24 cellular contexts compared by ENCODE assay signal in genomic region chrX:140354431-140355120, GRCh38.
DNase-seq lines count a peak whose midpoint lies in the region; ATAC-seq, FAIRE-seq and TF ChIP-seq lines count a peak whose summit lies in the region.
"Had no signal": no experiment of that assay in that cellular context is flagged by ENCODE, and none has a peak within 500 bp of the region (broad histone marks: within the 10 kb centered on the region; RNA-seq: fewer than 3 reads in every experiment).

No MANE protein-coding gene starts in this region.

- no peaks in the 10 kb centered on the region for H4K20me1 ChIP-seq in H9 (ENCODE audit: control insufficient read depth, insufficient read depth, insufficient read length)
- H4K20me1 ChIP-seq in H1 (replicated peaks in 1 of 2; ENCODE audit: control insufficient read depth in 1 of 2, insufficient read depth in 2 of 2, low read length in 2 of 2), result no peaks in the 10 kb centered on the region
- H4K20me1 ChIP-seq in neural progenitor cell (ENCODE audit: low read depth), result no peaks in the 10 kb centered on the region

- H3K36me3 ChIP-seq in H1 (ENCODE audit: control insufficient read depth in 2 of 4, insufficient read depth in 4 of 4, low read length in 3 of 4) (no peaks in the 10 kb centered on the region), neural progenitor cell (no peaks in the 10 kb centered on the region), lower lobe of right lung (no peaks in the 10 kb centered on the region)
- H3K36me3 ChIP-seq: SJCRH30 had no signal

- POLR2A ChIA-PET in H1 (lab: Charles Lee; ENCODE audit: partially characterized antibody), result no interaction called here

- H3F3A ChIP-seq in neural progenitor cell (ENCODE audit: low read depth), result peaks cover 5% of the 10 kb centered on the region

- H2BK5ac ChIP-seq in H9 (ENCODE audit: insufficient read length, low read length) (no peak overlapping the region), H1 (ENCODE audit: low read depth, low read length) (no peak overlapping the region)

- TF ChIP-seq EP300 in H1 (IDR thresholded peaks at IDR 0.05; ENCODE audit: borderline replicate concordance in 1 of 2, low read depth in 2 of 2, low read length in 2 of 2), result no peak

- H3K27ac ChIP-seq in H9 (ENCODE audit: insufficient read length, low read depth, low read length) (peak overlapping the region; percentile 0), H1 (ENCODE audit: low read depth, low read length) (no peak overlapping the region), neural progenitor cell (no peak overlapping the region), lower lobe of right lung (no peak overlapping the region)
- H3K27ac ChIP-seq: SJCRH30 had no signal

- H3K4me3 ChIP-seq in H1 (ENCODE audit: extremely low read depth in 1 of 4, insufficient read depth in 2 of 4, low read depth in 3 of 4, low read length in 4 of 4) (no peak overlapping the region), neural progenitor cell (no peak overlapping the region), lower lobe of right lung (no peak overlapping the region)
- H3K4me3 ChIP-seq: SJCRH30 had no signal

- no peak overlapping the region for H4K5ac ChIP-seq in H9 (ENCODE audit: insufficient read length, low read depth, low read length)
- no peak overlapping the region for H4K5ac ChIP-seq in H1 (ENCODE audit: insufficient read length, low read depth, low read length)

- no CpG with 5 or more reads among the region's 3 CpGs for WGBS in H9 (ENCODE audit: extremely low coverage, insufficient read length, low lambda C conversion rate)
- 38% methylated on average over 3 of the region's 3 CpGs; no CpG with 5 or more reads in 1 of the 2 experiments for WGBS in H1 (ENCODE audit: extremely low coverage in 1 of 2, insufficient coverage in 1 of 2, insufficient read length in 1 of 2, insufficient replicate concordance in 2 of 2, low coverage in 1 of 2, low lambda C conversion rate in 2 of 2, missing lambda C conversion rate in 1 of 2), 2 experiments

- H3K4me3 Mint-ChIP-seq in H9, result no peak overlapping the region
- no peak overlapping the region for H3K4me3 Mint-ChIP-seq in neural progenitor cell
- no peak overlapping the region for H3K4me3 Mint-ChIP-seq in T-helper 2 cell treated with Interferon-gamma antibody and Interleukin-4, amounts not matched to agents 5 μg/mL and 100 μg/mL, for 36 hours
- H3K4me3 Mint-ChIP-seq: CD4-positive, alpha-beta memory T cell had no signal

- DNase-seq in H9, result no peak
- DNase-seq in M059J (ENCODE audit: low read depth), result peak; percentile 44
- no peak for DNase-seq in H1 (ENCODE audit: low read depth in 1 of 2, low spot score in 2 of 2)
- DNase-seq in neural progenitor cell (ENCODE audit: low spot score), result no peak
- DNase-seq in T-helper 2 cell treated with Interferon-gamma antibody and Interleukin-4, amounts not matched to agents 5 μg/mL and 100 μg/mL, for 36 hours (ENCODE audit: low spot score), result no peak
- no peak for DNase-seq in lower lobe of right lung
- no peak for DNase-seq in HPDE6-E6E7 (ENCODE audit: extremely low spot score)
- DNase-seq: C1 segment of cervical spinal cord; CD4-positive, alpha-beta memory T cell; COR-L47; DMS79 treated with DMSO at 0.1 percent for 48 hours; NCI-H1092 treated with DMSO at 0.1 percent for 48 hours; NCI-H1436; NCI-H187; NCI-H2171 treated with DMSO at 0.1 percent for 48 hours; NCI-H345; NCI-H524; NCI-H774; PC-3; SJCRH30 had no signal

- CTCF ChIA-PET in H1 (lab: Charles Lee; ENCODE audit: partially characterized antibody), result interaction anchor here (0.6 to 1.4 kb wide), 2 partner anchors 14 to 153 kb away, joined by 3 to 4 read pairs; no protein-coding TSS in a partner anchor

- intact Hi-C loops in lower lobe of right lung (cut with DNase I), result no loop called here

- no peak overlapping the region for H3K18ac ChIP-seq in H9 (ENCODE audit: insufficient read length, low read depth, low read length)
- no peak overlapping the region for H3K18ac ChIP-seq in H1 (ENCODE audit: extremely low read depth, low read length)

- TF ChIP-seq CTCF in H9 (conservative IDR thresholded peaks at IDR 0.05) (no peak), H1 (IDR thresholded peaks at IDR 0.05; ENCODE audit: control extremely low read depth in 1 of 3, insufficient read depth in 1 of 3, low read depth in 1 of 3, low read length in 3 of 3) (no peak), neural progenitor cell (IDR thresholded peaks at IDR 0.05) (no peak), lower lobe of right lung (IDR thresholded peaks at IDR 0.05) (no peak)

- H3K4me2 ChIP-seq in H9 (ENCODE audit: insufficient read depth, insufficient read length, low read length) (no peak overlapping the region), H1 (ENCODE audit: insufficient read depth in 1 of 2, low read depth in 2 of 2, low read length in 2 of 2) (peak overlapping the region; percentile 13 to 32; a peak in 2 of 4 replicates), neural progenitor cell (no peak overlapping the region)

- H2BK20ac ChIP-seq in H9 (ENCODE audit: low read depth, low read length, poor library complexity, severe bottlenecking) (no peak overlapping the region), H1 (ENCODE audit: low read length) (no peak overlapping the region)

- H3K9me3 ChIP-seq in H9 (ENCODE audit: control insufficient read depth, low read depth, low read length) (no peaks in the 10 kb centered on the region), H1 (ENCODE audit: insufficient read depth in 2 of 2, low read depth in 1 of 2, low read length in 1 of 2) (no peaks in the 10 kb centered on the region), neural progenitor cell (ENCODE audit: low read depth) (no peaks in the 10 kb centered on the region), lower lobe of right lung (no peaks in the 10 kb centered on the region)
- H3K9me3 ChIP-seq: SJCRH30 had no signal

- TF ChIP-seq POLR2A in H1 (IDR thresholded peaks at IDR 0.05; ENCODE audit: control extremely low read depth in 1 of 2, low read depth in 2 of 2, low read length in 2 of 2), result no peak

- H3K27me3 ChIP-seq in H9 (ENCODE audit: insufficient read depth, low read length), result peaks cover 2% of the 10 kb centered on the region; the same call in 1 of the 2 replicates
- no peaks in the 10 kb centered on the region for H3K27me3 ChIP-seq in H1 (replicated peaks in 1 of 4; ENCODE audit: control insufficient read depth in 3 of 4, extremely low read depth in 1 of 4, insufficient read depth in 3 of 4, low read length in 3 of 4)
- no peaks in the 10 kb centered on the region for H3K27me3 ChIP-seq in neural progenitor cell
- no peaks in the 10 kb centered on the region for H3K27me3 ChIP-seq in lower lobe of right lung (ENCODE audit: low read depth)
- H3K27me3 ChIP-seq: SJCRH30 had no signal

- H3K23ac ChIP-seq in H9 (ENCODE audit: insufficient read length, low read depth, low read length), result no peak overlapping the region
- no peak overlapping the region for H3K23ac ChIP-seq in H1 (ENCODE audit: insufficient read length)

- no peak overlapping the region for H2BK120ac ChIP-seq in H9 (ENCODE audit: low read depth, low read length, poor library complexity, severe bottlenecking)
- H2BK120ac ChIP-seq in H1 (replicated peaks; ENCODE audit: low read depth, low read length), result no peak overlapping the region

- H2AFZ ChIP-seq in H9 (ENCODE audit: low read length) (no peak overlapping the region), H1 (ENCODE audit: low read length) (no peak overlapping the region), neural progenitor cell (replicated peaks) (no peak overlapping the region)

- H3K27me3 Mint-ChIP-seq in H9 (ENCODE audit: low read depth) (peaks cover 26% of the 10 kb centered on the region), neural progenitor cell (ENCODE audit: insufficient read depth, low read depth) (no peaks in the 10 kb centered on the region)
- H3K27me3 Mint-ChIP-seq in T-helper 2 cell treated with Interferon-gamma antibody and Interleukin-4, amounts not matched to agents 5 μg/mL and 100 μg/mL, for 36 hours (ENCODE audit: low read depth), result no peaks in the 10 kb centered on the region
- H3K27me3 Mint-ChIP-seq: CD4-positive, alpha-beta memory T cell had no signal

- H4K91ac ChIP-seq in H9 (ENCODE audit: insufficient read length, low read depth, low read length) (no peak overlapping the region), H1 (replicated peaks; ENCODE audit: insufficient read length, low read length) (no peak overlapping the region)

- peaks cover 2% of the 10 kb centered on the region; the same call in 1 of the 2 replicates for H3K4me1 ChIP-seq in H9 (ENCODE audit: insufficient read depth, low read length)
- 0 out of 7 replicates have a peak, but pooled peaks cover 0 to 2% (median 0%) of the 10 kb centered on the region in 4 experiments for H3K4me1 ChIP-seq in H1 (replicated peaks in 1 of 4; ENCODE audit: control insufficient read depth in 3 of 4, insufficient read depth in 4 of 4, low read length in 3 of 4)
- no peaks in the 10 kb centered on the region for H3K4me1 ChIP-seq in neural progenitor cell
- no peaks in the 10 kb centered on the region for H3K4me1 ChIP-seq in lower lobe of right lung
- H3K4me1 ChIP-seq: SJCRH30 had no signal

- no peaks in the 10 kb centered on the region for H3K36me3 Mint-ChIP-seq in H9 (ENCODE audit: insufficient read depth in 1 of 3, low read depth in 3 of 3)
- H3K36me3 Mint-ChIP-seq in neural progenitor cell, result no peaks in the 10 kb centered on the region
- no peaks in the 10 kb centered on the region for H3K36me3 Mint-ChIP-seq in T-helper 2 cell treated with Interferon-gamma antibody and Interleukin-4, amounts not matched to agents 5 μg/mL and 100 μg/mL, for 36 hours (ENCODE audit: low read depth)
- H3K36me3 Mint-ChIP-seq: CD4-positive, alpha-beta memory T cell had no signal

- H3K9me3 Mint-ChIP-seq in H9, result peaks cover 0 to 3% of the 10 kb centered on the region in 2 experiments; a peak in 3 of 5 replicates
- no peaks in the 10 kb centered on the region for H3K9me3 Mint-ChIP-seq in neural progenitor cell
- no peaks in the 10 kb centered on the region for H3K9me3 Mint-ChIP-seq in T-helper 2 cell treated with Interferon-gamma antibody and Interleukin-4, amounts not matched to agents 5 μg/mL and 100 μg/mL, for 36 hours

- H2AK5ac ChIP-seq in H9 (ENCODE audit: insufficient read length, low read length) (no peak overlapping the region), H1 (ENCODE audit: low read depth, low read length) (no peak overlapping the region)

- H3K9ac ChIP-seq in H9 (ENCODE audit: extremely low read depth, insufficient read length, low read length) (no peak overlapping the region), H1 (replicated peaks in 1 of 4; ENCODE audit: extremely low read depth in 1 of 4, low read depth in 3 of 4, low read length in 3 of 4) (no peak overlapping the region), neural progenitor cell (no peak overlapping the region)

- H3K4ac ChIP-seq in H9 (ENCODE audit: low read depth, low read length), result no peak overlapping the region
- no peak overlapping the region for H3K4ac ChIP-seq in H1 (replicated peaks; ENCODE audit: insufficient read length, low read depth, low read length)

- H3K4me1 Mint-ChIP-seq in H9, result peaks cover 27 to 32% of the 10 kb centered on the region in 2 experiments
- peaks cover 14% of the 10 kb centered on the region for H3K4me1 Mint-ChIP-seq in neural progenitor cell
- H3K4me1 Mint-ChIP-seq in T-helper 2 cell treated with Interferon-gamma antibody and Interleukin-4, amounts not matched to agents 5 μg/mL and 100 μg/mL, for 36 hours (ENCODE audit: low read depth), result no peaks in the 10 kb centered on the region
- H3K4me1 Mint-ChIP-seq: CD4-positive, alpha-beta memory T cell had no signal

- H3K56ac ChIP-seq in H9 (ENCODE audit: insufficient read length, low read depth, low read length) (no peak overlapping the region), H1 (replicated peaks; ENCODE audit: insufficient read length, low read depth, low read length) (no peak overlapping the region)

- H3K79me1 ChIP-seq in H9 (ENCODE audit: insufficient read depth, low read depth, low read length, poor library complexity, severe bottlenecking) (no peaks in the 10 kb centered on the region), H1 (ENCODE audit: low read depth, low read length) (no peaks in the 10 kb centered on the region)

- no peak for TF ChIP-seq RAD21 in H1 (IDR thresholded peaks at IDR 0.05 in 1 of 2, conservative IDR thresholded peaks at IDR 0.05 in 1 of 2; ENCODE audit: low read depth in 2 of 2, low read length in 2 of 2)

- H3T11ph ChIP-seq in H9 (ENCODE audit: low read length), result no peak overlapping the region

- ATAC-seq in GM21825 (IDR thresholded peaks at IDR 0.05; ENCODE audit: unreplicated experiment) (no peak), lower lobe of right lung (no peak)
- ATAC-seq: PC-3, SK-N-SH treated with all-trans-retinoic acid at 6 μM for 48 hours had no signal

- H3K27ac Mint-ChIP-seq in H9 (peak overlapping the region in 2 of 3 experiments; percentile 88 to 92; a peak in 5 of 7 replicates), neural progenitor cell (peak overlapping the region; percentile 39)
- H3K27ac Mint-ChIP-seq in T-helper 2 cell treated with Interferon-gamma antibody and Interleukin-4, amounts not matched to agents 5 μg/mL and 100 μg/mL, for 36 hours, result no peak overlapping the region

- peak; percentile 13 for FAIRE-seq in H1 (lab: Jason Lieb, UNC)
- FAIRE-seq: GM12892, H54 had no signal

- H2BK12ac ChIP-seq in H9 (ENCODE audit: insufficient read length, low read depth, low read length), result no peak overlapping the region
- H2BK12ac ChIP-seq in H1 (ENCODE audit: low read depth, low read length), result 0 out of 2 replicates have a peak overlapping the region, but pooled peaks have one; percentile 39

- H3K23me2 ChIP-seq in H9 (ENCODE audit: insufficient read length, low read depth, low read length, poor library complexity, severe bottlenecking), result no peaks in the 10 kb centered on the region
- no peaks in the 10 kb centered on the region for H3K23me2 ChIP-seq in H1 (ENCODE audit: low read depth, low read length)

- H4K8ac ChIP-seq in H9 (replicated peaks; ENCODE audit: insufficient read length, low read depth, low read length) (no peak overlapping the region), H1 (ENCODE audit: extremely low read depth, insufficient read depth, low read length) (no peak overlapping the region)

- H3K14ac ChIP-seq in H9 (ENCODE audit: insufficient read depth, low read length) (no peak overlapping the region), H1 (ENCODE audit: insufficient read length) (no peak overlapping the region)

- H3K79me2 ChIP-seq in H9 (ENCODE audit: insufficient read depth, low read length) (no peaks in the 10 kb centered on the region), H1 (ENCODE audit: control insufficient read depth in 1 of 2, insufficient read depth in 2 of 2, low read length in 2 of 2) (no peaks in the 10 kb centered on the region), neural progenitor cell (ENCODE audit: low read depth) (no peaks in the 10 kb centered on the region)

- no peak overlapping the region for H2BK15ac ChIP-seq in H9 (ENCODE audit: low read depth, low read length)
- H2BK15ac ChIP-seq in H1 (ENCODE audit: low read length), result no peak overlapping the region

Comparison
In these comparisons a context has a peak if more than half of its experiments do, and no peak if none do; other contexts are left out.
1. H3K4me2 ChIP-seq: peak in H1 (2 of 2); none in H9 (single experiment) and neural progenitor cell (single experiment).